15 cellular contexts compared by ENCODE assay signal in the genomic region with DNA sequence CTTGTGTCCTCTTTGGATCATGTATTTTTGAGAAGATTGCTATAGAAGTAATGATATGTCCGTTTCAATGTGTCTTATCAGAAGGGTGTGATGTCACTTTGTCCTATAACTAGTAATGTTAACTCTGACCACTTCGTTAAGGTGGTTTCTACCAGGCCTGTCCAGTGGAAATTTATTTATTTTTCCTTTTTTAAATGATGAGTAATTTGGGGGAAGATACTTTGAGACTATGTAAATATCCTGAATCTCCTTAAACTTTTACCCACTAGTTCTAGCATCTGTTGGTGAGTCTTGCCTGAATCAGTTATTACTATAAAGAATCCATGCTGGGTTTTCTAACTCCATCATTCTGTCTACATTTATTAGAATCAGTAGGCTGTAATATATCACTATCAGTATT.
"Had no signal": no experiment of that assay in that cellular context is flagged by ENCODE, and none has a peak within 500 bp of the region (broad histone marks: within the 10 kb centered on the region; RNA-seq: fewer than 3 reads in every experiment).

No MANE protein-coding gene starts in this region.

- H3K27ac Mint-ChIP-seq: activated CD4-positive, alpha-beta T cell treated with anti-CD3 and anti-CD28 coated beads for 36 hours; activated CD8-positive, alpha-beta T cell treated with anti-CD3 and anti-CD28 coated beads, Interleukin-2, amount 10 ng/mL, durations not matched to agents 7 days and 5 days had no signal

- H3K9me3 ChIP-seq: heart left ventricle, ovary, thoracic aorta had no signal

- H3K27ac ChIP-seq: foreskin keratinocyte, heart left ventricle, ovary, thoracic aorta, VCaP had no signal

- ATAC-seq: activated CD4-positive, alpha-beta T cell treated with anti-CD3 and anti-CD28 coated beads for 36 hours; activated CD8-positive, alpha-beta T cell treated with anti-CD3 and anti-CD28 coated beads, Interleukin-2, amount 10 ng/mL, durations not matched to agents 7 days and 5 days; foreskin keratinocyte; heart left ventricle; left lobe of liver; stimulated activated naive CD8-positive, alpha-beta T cell treated with anti-CD3 and anti-CD28 coated beads, Interleukin-15, amount 100 ng/mL, for 72 hours had no signal

- H3K4me1 ChIP-seq: foreskin keratinocyte had no signal

- H3K27me3 Mint-ChIP-seq: activated CD4-positive, alpha-beta T cell treated with anti-CD3 and anti-CD28 coated beads for 36 hours; stimulated activated naive CD8-positive, alpha-beta T cell treated with anti-CD3 and anti-CD28 coated beads, Interleukin-15, amount 100 ng/mL, for 72 hours had no signal

- DNase-seq: activated CD4-positive, alpha-beta T cell treated with anti-CD3 and anti-CD28 coated beads for 36 hours; activated CD8-positive, alpha-beta memory T cell treated with anti-CD3 and anti-CD28 coated beads, Interleukin-2, amount 50 U/mL, for 48 hours; activated CD8-positive, alpha-beta T cell treated with anti-CD3 and anti-CD28 coated beads, Interleukin-2, amount 10 ng/mL, durations not matched to agents 7 days and 5 days; activated naive CD4-positive, alpha-beta T cell treated with anti-CD3 and anti-CD28 coated beads for 36 hours; dermis blood vessel endothelial cell; foreskin keratinocyte; heart left ventricle; mesenchymal stem cell; stimulated activated CD4-positive, alpha-beta T cell treated with anti-CD3 and anti-CD28 coated beads, Interleukin-4, amount 100 ng/mL, for 4 hours; stimulated activated naive CD8-positive, alpha-beta T cell treated with anti-CD3 and anti-CD28 coated beads, Interleukin-15, amount 100 ng/mL, for 72 hours; T1000 had no signal

- H3K27me3 ChIP-seq: foreskin keratinocyte, heart left ventricle, ovary had no signal

- H3K4me3 Mint-ChIP-seq: activated CD4-positive, alpha-beta T cell treated with anti-CD3 and anti-CD28 coated beads for 36 hours; activated CD8-positive, alpha-beta T cell treated with anti-CD3 and anti-CD28 coated beads, Interleukin-2, amount 10 ng/mL, durations not matched to agents 7 days and 5 days; activated naive CD4-positive, alpha-beta T cell treated with anti-CD3 and anti-CD28 coated beads for 36 hours; stimulated activated naive CD8-positive, alpha-beta T cell treated with anti-CD3 and anti-CD28 coated beads, Interleukin-15, amount 100 ng/mL, for 72 hours had no signal

- H3K36me3 ChIP-seq: ovary had no signal

- H3K4me3 ChIP-seq: heart left ventricle, ovary, thoracic aorta had no signal

- H3K9me3 Mint-ChIP-seq: activated naive CD4-positive, alpha-beta T cell treated with anti-CD3 and anti-CD28 coated beads for 36 hours; stimulated activated naive CD8-positive, alpha-beta T cell treated with anti-CD3 and anti-CD28 coated beads, Interleukin-15, amount 100 ng/mL, for 72 hours had no signal
